In the genomic region with DNA sequence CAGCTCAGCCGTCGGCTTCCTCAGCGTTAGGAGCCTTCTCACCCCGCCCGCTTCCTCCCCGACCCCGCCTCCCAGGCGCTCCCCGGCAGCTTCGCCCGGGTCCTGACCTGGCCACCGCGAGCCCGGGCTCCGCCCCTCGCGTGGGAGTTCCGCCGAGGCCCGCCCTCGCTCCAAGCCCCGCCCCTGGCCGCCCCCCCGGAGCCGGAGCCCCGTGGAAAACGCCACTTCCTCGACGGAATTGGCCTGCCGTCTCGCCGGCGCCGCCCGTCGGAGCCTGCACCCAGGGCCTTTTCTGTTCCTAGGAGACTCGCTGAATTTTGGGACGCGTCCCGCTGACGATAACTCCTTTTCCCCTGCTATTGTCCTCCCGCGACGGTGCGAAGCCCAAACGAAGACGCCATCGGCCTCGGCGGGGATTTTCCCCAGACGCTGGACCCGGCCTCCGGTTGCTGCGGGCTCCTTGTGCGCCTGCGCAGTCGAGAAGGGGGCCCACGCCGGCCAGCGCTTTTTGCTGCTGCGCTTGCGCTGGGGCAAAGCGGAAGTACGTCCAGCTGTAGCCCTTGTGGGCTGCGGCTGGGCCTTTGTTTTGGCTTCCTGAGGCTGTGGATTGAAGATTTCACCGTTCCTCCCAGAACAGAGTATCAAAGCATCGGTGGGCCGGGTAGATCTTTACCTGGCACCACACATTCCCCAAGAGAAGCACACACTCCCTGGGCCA, we compare ENCODE assay signal across 1 cellular context.
TF ChIP-seq lines count a peak whose summit lies in the region.

No MANE protein-coding gene starts in this region.

TF ChIP-seq in HepG2, 621 proteins besides CTCF, POLR2A, EP300 and RAD21 (continued from another document and continues in another):
- TF ChIP-seq, protein P1, sequence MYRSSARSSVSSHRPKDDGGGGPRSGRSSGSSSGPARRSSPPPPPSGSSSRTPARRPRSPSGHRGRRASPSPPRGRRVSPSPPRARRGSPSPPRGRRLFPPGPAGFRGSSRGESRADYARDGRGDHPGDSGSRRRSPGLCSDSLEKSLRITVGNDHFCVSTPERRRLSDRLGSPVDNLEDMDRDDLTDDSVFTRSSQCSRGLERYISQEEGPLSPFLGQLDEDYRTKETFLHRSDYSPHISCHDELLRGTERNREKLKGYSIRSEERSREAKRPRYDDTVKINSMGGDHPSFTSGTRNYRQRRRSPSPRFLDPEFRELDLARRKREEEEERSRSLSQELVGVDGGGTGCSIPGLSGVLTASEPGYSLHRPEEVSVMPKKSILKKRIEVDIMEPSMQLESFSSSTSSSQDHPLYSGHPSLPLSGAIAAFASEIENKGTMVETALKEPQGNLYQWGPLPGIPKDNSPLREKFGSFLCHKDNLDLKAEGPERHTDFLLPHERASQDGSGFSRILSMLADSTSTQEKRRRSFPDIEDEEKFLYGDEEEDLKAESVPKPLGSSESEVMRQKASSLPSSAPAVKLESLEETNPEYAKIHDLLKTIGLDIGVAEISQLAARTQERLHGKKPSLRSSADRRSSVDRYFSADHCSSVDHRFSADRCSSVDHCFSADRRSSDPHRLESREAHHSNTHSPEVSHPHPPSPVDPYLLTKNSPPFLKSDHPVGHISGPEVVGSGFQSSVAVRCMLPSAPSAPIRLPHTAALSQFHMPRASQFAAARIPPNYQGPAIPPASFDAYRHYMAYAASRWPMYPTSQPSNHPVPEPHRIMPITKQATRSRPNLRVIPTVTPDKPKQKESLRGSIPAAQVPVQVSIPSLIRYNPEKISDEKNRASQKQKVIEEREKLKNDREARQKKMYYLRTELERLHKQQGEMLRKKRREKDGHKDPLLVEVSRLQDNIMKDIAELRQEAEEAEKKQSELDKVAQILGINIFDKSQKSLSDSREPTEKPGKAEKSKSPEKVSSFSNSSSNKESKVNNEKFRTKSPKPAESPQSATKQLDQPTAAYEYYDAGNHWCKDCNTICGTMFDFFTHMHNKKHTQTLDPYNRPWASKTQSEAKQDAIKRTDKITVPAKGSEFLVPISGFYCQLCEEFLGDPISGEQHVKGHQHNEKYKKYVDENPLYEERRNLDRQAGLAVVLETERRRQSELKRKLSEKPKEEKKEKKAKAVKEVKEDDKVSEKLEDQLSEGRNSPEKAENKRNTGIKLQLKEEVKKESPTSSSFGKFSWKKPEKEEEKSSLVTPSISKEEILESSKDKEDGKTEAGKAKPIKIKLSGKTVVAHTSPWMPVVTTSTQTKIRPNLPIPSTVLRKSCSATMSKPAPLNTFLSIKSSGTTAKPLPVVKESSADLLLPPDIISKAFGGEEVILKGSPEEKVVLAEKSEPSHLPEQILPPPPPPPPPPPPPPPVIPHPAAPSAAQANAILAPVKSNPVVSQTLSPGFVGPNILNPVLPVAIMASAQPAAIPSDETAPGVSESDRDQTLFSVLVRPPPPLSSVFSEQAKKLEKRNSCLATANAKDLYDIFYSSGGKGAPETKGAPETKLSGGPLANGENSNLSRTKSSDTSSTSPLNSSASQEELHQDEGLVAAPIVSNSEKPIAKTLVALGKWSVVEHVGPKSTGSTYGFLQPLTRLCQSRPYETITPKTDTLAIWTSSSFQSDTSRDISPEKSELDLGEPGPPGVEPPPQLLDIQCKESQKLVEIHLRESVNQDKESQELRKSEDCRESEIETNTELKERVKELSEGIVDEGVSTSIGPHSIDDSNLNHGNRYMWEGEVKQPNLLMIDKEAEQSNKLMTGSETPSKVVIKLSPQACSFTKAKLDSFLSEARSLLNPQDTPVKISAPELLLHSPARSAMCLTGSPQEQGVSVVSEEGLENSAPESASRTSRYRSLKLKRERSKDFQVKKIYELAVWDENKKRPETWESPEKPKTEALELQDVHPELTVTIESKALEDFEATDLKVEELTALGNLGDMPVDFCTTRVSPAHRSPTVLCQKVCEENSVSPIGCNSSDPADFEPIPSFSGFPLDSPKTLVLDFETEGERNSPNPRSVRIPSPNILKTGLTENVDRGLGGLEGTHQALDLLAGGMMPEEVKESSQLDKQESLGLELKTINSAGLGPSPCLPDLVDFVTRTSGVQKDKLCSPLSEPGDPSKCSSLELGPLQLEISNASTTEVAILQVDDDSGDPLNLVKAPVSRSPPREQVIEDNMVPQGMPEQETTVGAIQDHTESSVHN (CRISPR knock-in tag; IDR thresholded peaks at IDR 0.05), result no peak
- TF ChIP-seq ZNF709 (CRISPR knock-in tag; IDR thresholded peaks at IDR 0.05) (0 out of 2 replicates have a peak, but pooled peaks have one; percentile 18), NRL (CRISPR knock-in tag; IDR thresholded peaks at IDR 0.05; ENCODE audit: borderline replicate concordance) (peak; percentile 55), ZNF18 (CRISPR knock-in tag; IDR thresholded peaks at IDR 0.05; ENCODE audit: insufficient replicate concordance) (no peak), FOXC1 (CRISPR knock-in tag; IDR thresholded peaks at IDR 0.05; ENCODE audit: borderline replicate concordance) (0 out of 2 replicates have a peak, but pooled peaks have one; percentile 24), NFE2L2 (IDR thresholded peaks at IDR 0.05; ENCODE audit: low read length) (no peak), POLR2AphosphoS5 (IDR thresholded peaks at IDR 0.05; ENCODE audit: low read depth, low read length) (peak; percentile 67), EZH2 (conservative IDR thresholded peaks at IDR 0.05; ENCODE audit: low read depth, low read length) (no peak), AHDC1 (CRISPR knock-in tag; IDR thresholded peaks at IDR 0.05; ENCODE audit: borderline replicate concordance) (0 out of 2 replicates have a peak, but pooled peaks have one; percentile 20), PTBP1 (IDR thresholded peaks at IDR 0.05; ENCODE audit: low read depth, low read length, poor library complexity, severe bottlenecking) (no peak), ZNF556 (CRISPR knock-in tag; IDR thresholded peaks at IDR 0.05; ENCODE audit: borderline replicate concordance) (peak; percentile 39; the same call in 1 of the 2 replicates), ZFP41 (CRISPR knock-in tag; IDR thresholded peaks at IDR 0.05; ENCODE audit: borderline replicate concordance) (no peak), FLYWCH1 (CRISPR knock-in tag; IDR thresholded peaks at IDR 0.05) (no peak), NBN (conservative IDR thresholded peaks at IDR 0.05) (no peak), CSRNP1 (CRISPR knock-in tag; IDR thresholded peaks at IDR 0.05) (peak; percentile 90), ZXDC (CRISPR knock-in tag; IDR thresholded peaks at IDR 0.05) (no peak), BCLAF1 (IDR thresholded peaks at IDR 0.05) (no peak), GABPB1 (CRISPR knock-in tag; IDR thresholded peaks at IDR 0.05) (peak; percentile 89), MEF2D (CRISPR knock-in tag; IDR thresholded peaks at IDR 0.05) (peak; percentile 33; the same call in 1 of the 2 replicates), ZBTB7B (CRISPR knock-in tag; IDR thresholded peaks at IDR 0.05) (no peak), SIN3A (IDR thresholded peaks at IDR 0.05; ENCODE audit: borderline replicate concordance, low read depth, low read length) (peak; percentile 57; the same call in 1 of the 2 replicates), MTF2 (CRISPR knock-in tag; IDR thresholded peaks at IDR 0.05; ENCODE audit: borderline replicate concordance) (0 out of 2 replicates have a peak, but pooled peaks have one; percentile 48), TAF1 (CRISPR knock-in tag; IDR thresholded peaks at IDR 0.05) (peak; percentile 64; the same call in 1 of the 2 replicates)
